In the genomic region with DNA sequence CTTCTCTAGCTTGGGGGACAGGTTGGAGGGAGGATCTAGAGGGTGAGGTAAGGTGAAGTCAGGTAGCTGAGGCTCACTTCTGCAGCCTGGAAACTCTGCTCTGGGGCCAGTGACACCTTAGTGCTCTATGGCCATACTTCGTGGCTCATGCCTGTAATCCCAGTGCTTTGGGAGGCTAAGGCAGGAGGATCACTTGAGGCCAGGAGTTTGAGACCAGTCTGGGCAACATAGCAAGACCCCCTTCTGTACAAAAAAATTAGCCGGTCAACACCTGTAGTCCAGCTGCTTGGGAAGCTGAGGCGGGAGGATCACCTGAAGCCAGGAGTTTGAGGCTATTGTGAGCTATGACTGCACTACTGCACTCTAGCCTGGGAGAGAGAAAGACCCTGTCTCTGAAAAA, we compare ENCODE assay signal across 1 cellular context.
TF ChIP-seq lines count a peak whose summit lies in the region.

No MANE protein-coding gene starts in this region.

TF ChIP-seq in K562, 482 proteins besides CTCF, POLR2A, EP300 and RAD21:
- TF ChIP-seq, protein P1, sequence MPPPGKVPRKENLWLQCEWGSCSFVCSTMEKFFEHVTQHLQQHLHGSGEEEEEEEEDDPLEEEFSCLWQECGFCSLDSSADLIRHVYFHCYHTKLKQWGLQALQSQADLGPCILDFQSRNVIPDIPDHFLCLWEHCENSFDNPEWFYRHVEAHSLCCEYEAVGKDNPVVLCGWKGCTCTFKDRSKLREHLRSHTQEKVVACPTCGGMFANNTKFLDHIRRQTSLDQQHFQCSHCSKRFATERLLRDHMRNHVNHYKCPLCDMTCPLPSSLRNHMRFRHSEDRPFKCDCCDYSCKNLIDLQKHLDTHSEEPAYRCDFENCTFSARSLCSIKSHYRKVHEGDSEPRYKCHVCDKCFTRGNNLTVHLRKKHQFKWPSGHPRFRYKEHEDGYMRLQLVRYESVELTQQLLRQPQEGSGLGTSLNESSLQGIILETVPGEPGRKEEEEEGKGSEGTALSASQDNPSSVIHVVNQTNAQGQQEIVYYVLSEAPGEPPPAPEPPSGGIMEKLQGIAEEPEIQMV (tag; conservative IDR thresholded peaks at IDR 0.05; ENCODE audit: low read depth), result no peak
- no peak for TF ChIP-seq PTTG1 (tag; IDR thresholded peaks at IDR 0.05; ENCODE audit: low read depth)
- TF ChIP-seq BRD4 (IDR thresholded peaks at IDR 0.05), result no peak
- 0 out of 2 replicates have a peak, but pooled peaks have one; percentile 11 for TF ChIP-seq HDGF (IDR thresholded peaks at IDR 0.05)
- TF ChIP-seq, protein P2, sequence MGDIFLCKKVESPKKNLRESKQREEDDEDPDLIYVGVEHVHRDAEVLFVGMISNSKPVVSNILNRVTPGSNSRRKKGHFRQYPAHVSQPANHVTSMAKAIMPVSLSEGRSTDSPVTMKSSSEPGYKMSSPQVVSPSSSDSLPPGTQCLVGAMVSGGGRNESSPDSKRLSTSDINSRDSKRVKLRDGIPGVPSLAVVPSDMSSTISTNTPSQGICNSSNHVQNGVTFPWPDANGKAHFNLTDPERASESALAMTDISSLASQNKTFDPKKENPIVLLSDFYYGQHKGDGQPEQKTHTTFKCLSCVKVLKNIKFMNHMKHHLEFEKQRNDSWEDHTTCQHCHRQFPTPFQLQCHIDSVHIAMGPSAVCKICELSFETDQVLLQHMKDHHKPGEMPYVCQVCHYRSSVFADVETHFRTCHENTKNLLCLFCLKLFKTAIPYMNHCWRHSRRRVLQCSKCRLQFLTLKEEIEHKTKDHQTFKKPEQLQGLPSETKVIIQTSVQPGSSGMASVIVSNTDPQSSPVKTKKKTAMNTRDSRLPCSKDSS (IDR thresholded peaks at IDR 0.05; ENCODE audit: low read depth, partially characterized antibody), result no peak
- peak; percentile 60 for TF ChIP-seq ZNF121 (CRISPR knock-in tag; conservative IDR thresholded peaks at IDR 0.05)
- TF ChIP-seq, protein P3, sequence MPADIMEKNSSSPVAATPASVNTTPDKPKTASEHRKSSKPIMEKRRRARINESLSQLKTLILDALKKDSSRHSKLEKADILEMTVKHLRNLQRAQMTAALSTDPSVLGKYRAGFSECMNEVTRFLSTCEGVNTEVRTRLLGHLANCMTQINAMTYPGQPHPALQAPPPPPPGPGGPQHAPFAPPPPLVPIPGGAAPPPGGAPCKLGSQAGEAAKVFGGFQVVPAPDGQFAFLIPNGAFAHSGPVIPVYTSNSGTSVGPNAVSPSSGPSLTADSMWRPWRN (IDR thresholded peaks at IDR 0.05; ENCODE audit: low read depth), result no peak
- no peak for TF ChIP-seq ZNF124 (CRISPR knock-in tag; IDR thresholded peaks at IDR 0.05)
